11 cellular contexts compared by ENCODE assay signal in the genomic region with DNA sequence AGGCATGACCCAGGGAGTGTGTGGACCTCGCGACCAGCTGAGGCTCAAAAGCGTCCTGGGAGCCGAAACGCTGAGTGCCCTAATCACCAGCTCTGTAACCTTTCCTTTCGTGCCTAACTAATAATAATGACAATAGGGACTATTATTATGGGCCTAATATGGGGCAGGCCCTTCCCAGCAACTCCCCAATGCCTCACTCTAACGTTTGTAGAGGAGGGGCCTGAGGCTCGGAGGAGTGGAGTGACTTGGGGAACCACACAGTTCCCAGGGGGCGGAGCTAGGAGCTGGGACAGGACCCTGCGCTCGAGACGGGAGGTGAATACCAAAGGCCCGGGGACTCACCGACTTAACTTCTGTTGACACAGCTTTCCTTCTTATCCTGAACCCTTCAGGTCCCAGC. TPM values are rescaled to one million over a fixed set of nuclear protein-coding genes. Genes with fewer than 3 reads are reported as not detected.
A peak's percentile ranks its signal among the peaks of the same experiment; 100 is the strongest.
DNase-seq lines count a peak whose midpoint lies in the region; ATAC-seq and TF ChIP-seq lines count a peak whose summit lies in the region.
"Had no signal": no experiment of that assay in that cellular context is flagged by ENCODE, and none has a peak within 500 bp of the region (broad histone marks: within the 10 kb centered on the region; RNA-seq: fewer than 3 reads in every experiment).

No MANE protein-coding gene starts in this region.

- H2BK120ac ChIP-seq in neuronal stem cell (ENCODE audit: low read depth, low read length): no peak overlapping the region

- H2BK5ac ChIP-seq in neuronal stem cell (ENCODE audit: low read length): peak overlapping the region; percentile 69

- H3K4ac ChIP-seq in neuronal stem cell (ENCODE audit: low read length): no peak overlapping the region

- H3K4me3 ChIP-seq in HUES6 (ENCODE audit: low read depth, low read length): peak overlapping the region; percentile 74; the same call in 1 of the 2 replicates
- no peak overlapping the region for H3K4me3 ChIP-seq in coronary artery
- H3K4me3 ChIP-seq in neuronal stem cell (ENCODE audit: low read length in 2 of 2): peak overlapping the region; percentile 81 to 99

- peak overlapping the region; percentile 41 for H3K27ac Mint-ChIP-seq in activated CD4-positive, alpha-beta T cell treated with anti-CD3 and anti-CD28 coated beads, Interleukin-2, amount 10 ng/mL, durations not matched to agents 7 days and 5 days
- no peak overlapping the region for H3K27ac Mint-ChIP-seq in activated CD4-positive, alpha-beta T cell treated with anti-CD3 and anti-CD28 coated beads for 36 hours

- H2BK15ac ChIP-seq in neuronal stem cell (ENCODE audit: low read length): no peak overlapping the region

- H3K4me1 Mint-ChIP-seq in activated CD4-positive, alpha-beta T cell treated with anti-CD3 and anti-CD28 coated beads, Interleukin-2, amount 10 ng/mL, durations not matched to agents 7 days and 5 days: peaks cover 21% of the 10 kb centered on the region
- H3K4me1 Mint-ChIP-seq in activated CD4-positive, alpha-beta T cell treated with anti-CD3 and anti-CD28 coated beads for 36 hours: peaks cover 7% of the 10 kb centered on the region

- H3K4me1 ChIP-seq in HUES6 (ENCODE audit: control insufficient read depth, insufficient read depth, low read length): peaks cover 8% of the 10 kb centered on the region; the same call in 1 of the 2 replicates
- H3K4me1 ChIP-seq in neuronal stem cell (ENCODE audit: control insufficient read depth in 2 of 2, insufficient read depth in 1 of 2, low read depth in 1 of 2, low read length in 2 of 2): peaks cover 19 to 22% of the 10 kb centered on the region in 2 donors

- no CpG with 5 or more reads among the region's 14 CpGs for WGBS in neuronal stem cell (ENCODE audit: extremely low coverage in 2 of 2, insufficient read length in 2 of 2, insufficient replicate concordance in 1 of 2), 2 donors

- DNase-seq in activated CD4-positive, alpha-beta T cell treated with anti-CD3 and anti-CD28 coated beads, Interleukin-2, amount 10 ng/mL, durations not matched to agents 7 days and 5 days: no peak
- DNase-seq in activated CD4-positive, alpha-beta T cell treated with anti-CD3 and anti-CD28 coated beads for 36 hours: no peak
- DNase-seq in coronary artery (ENCODE audit: low spot score) (peak; percentile 73), neuronal stem cell (ENCODE audit: low spot score) (peak; percentile 86), caudate nucleus (lab: John Stamatoyannopoulos, UW) (no peak)
- no peak for DNase-seq in stimulated activated CD4-positive, alpha-beta T cell treated with anti-CD3 and anti-CD28 coated beads, Interleukin-4, amount 100 ng/mL, for 1 hour
- DNase-seq: NCI-H1694, testis had no signal

- no peak overlapping the region for H4K91ac ChIP-seq in neuronal stem cell (ENCODE audit: low read depth, low read length, poor library complexity)

- H4K8ac ChIP-seq in neuronal stem cell (ENCODE audit: low read depth, low read length): no peak overlapping the region

- no peak for ATAC-seq in activated CD4-positive, alpha-beta T cell treated with anti-CD3 and anti-CD28 coated beads for 36 hours
- ATAC-seq in GM21576 (IDR thresholded peaks at IDR 0.05; ENCODE audit: unreplicated experiment): no peak

- H2AK5ac ChIP-seq in neuronal stem cell (ENCODE audit: low read depth, low read length): peak overlapping the region; percentile 96

- H3K27me3 ChIP-seq in HUES6 (ENCODE audit: control insufficient read depth, insufficient read depth, low read length): peaks cover 72% of the 10 kb centered on the region
- H3K27me3 ChIP-seq in neuronal stem cell (ENCODE audit: control insufficient read depth in 3 of 3, insufficient read depth in 3 of 3, low read depth in 1 of 3, low read length in 3 of 3): peaks cover 0 to 12% (median 5%) of the 10 kb centered on the region in 3 experiments
- H3K27me3 ChIP-seq: ovary, testis had no signal

- no peak overlapping the region for H2BK12ac ChIP-seq in neuronal stem cell (ENCODE audit: low read length)

- POLR2A ChIA-PET in activated CD4-positive, alpha-beta T cell treated with anti-CD3 and anti-CD28 coated beads, Interleukin-2, amount 10 ng/mL, durations not matched to agents 7 days and 5 days (lab: Charles Lee): interaction anchor here (0.5 kb wide), 2 partner anchors 19 to 280 kb away, joined by 3 read pairs; no protein-coding TSS in a partner anchor
- POLR2A ChIA-PET in activated CD4-positive, alpha-beta T cell treated with anti-CD3 and anti-CD28 coated beads for 36 hours (lab: Charles Lee): interaction anchor here (0.6 kb wide), 1 partner anchor 649 kb away, joined by 3 read pairs; no protein-coding TSS in a partner anchor

- no peak overlapping the region for H3K23ac ChIP-seq in neuronal stem cell (ENCODE audit: low read depth, low read length, poor library complexity)

- H3K14ac ChIP-seq in neuronal stem cell (ENCODE audit: low read length): no peak overlapping the region

- no peaks in the 10 kb centered on the region for H3K9me3 Mint-ChIP-seq in activated CD4-positive, alpha-beta T cell treated with anti-CD3 and anti-CD28 coated beads, Interleukin-2, amount 10 ng/mL, durations not matched to agents 7 days and 5 days
- H3K9me3 Mint-ChIP-seq in activated CD4-positive, alpha-beta T cell treated with anti-CD3 and anti-CD28 coated beads for 36 hours (ENCODE audit: low read depth): no peaks in the 10 kb centered on the region

- H3K27me3 Mint-ChIP-seq in activated CD4-positive, alpha-beta T cell treated with anti-CD3 and anti-CD28 coated beads, Interleukin-2, amount 10 ng/mL, durations not matched to agents 7 days and 5 days: peaks cover 4% of the 10 kb centered on the region
- no peaks in the 10 kb centered on the region for H3K27me3 Mint-ChIP-seq in activated CD4-positive, alpha-beta T cell treated with anti-CD3 and anti-CD28 coated beads for 36 hours

- TF ChIP-seq CTCF in coronary artery (IDR thresholded peaks at IDR 0.05): no peak

- H3K18ac ChIP-seq in neuronal stem cell (ENCODE audit: low read length): peak overlapping the region; percentile 96

- intact Hi-C loops in activated CD4-positive, alpha-beta T cell treated with anti-CD3 and anti-CD28 coated beads for 36 hours (cut with DNase I, micrococcal nuclease): loop anchor here (1.0 to 10.0 kb wide), 8 partner anchors 23 to 708 kb away; a partner anchor contains a TSS

- peak overlapping the region; percentile 78 for H2AFZ ChIP-seq in neuronal stem cell (ENCODE audit: low read length)

- peak overlapping the region; percentile 27 for H3K4me3 Mint-ChIP-seq in activated CD4-positive, alpha-beta T cell treated with anti-CD3 and anti-CD28 coated beads, Interleukin-2, amount 10 ng/mL, durations not matched to agents 7 days and 5 days
- no peak overlapping the region for H3K4me3 Mint-ChIP-seq in activated CD4-positive, alpha-beta T cell treated with anti-CD3 and anti-CD28 coated beads for 36 hours

- H3K27ac ChIP-seq in HUES6 (ENCODE audit: low read depth, low read length) (no peak overlapping the region), coronary artery (no peak overlapping the region), neuronal stem cell (replicated peaks; ENCODE audit: low read length) (peak overlapping the region; percentile 65), caudate nucleus (ENCODE audit: low read depth, low read length) (no peak overlapping the region)
- H3K27ac ChIP-seq: ovary, testis had no signal

- H3K9me3 ChIP-seq in HUES6 (ENCODE audit: control insufficient read depth, insufficient read depth, low read depth, low read length) (no peaks in the 10 kb centered on the region), neuronal stem cell (replicated peaks in 1 of 2; ENCODE audit: control insufficient read depth in 2 of 2, insufficient read depth in 1 of 2, low read depth in 1 of 2, low read length in 2 of 2) (no peaks in the 10 kb centered on the region)
- H3K9me3 ChIP-seq: ovary, testis had no signal

- H3K36me3 Mint-ChIP-seq in activated CD4-positive, alpha-beta T cell treated with anti-CD3 and anti-CD28 coated beads, Interleukin-2, amount 10 ng/mL, durations not matched to agents 7 days and 5 days (ENCODE audit: low read depth): no peaks in the 10 kb centered on the region
- H3K36me3 Mint-ChIP-seq in activated CD4-positive, alpha-beta T cell treated with anti-CD3 and anti-CD28 coated beads for 36 hours (ENCODE audit: low read depth): no peaks in the 10 kb centered on the region

- CTCF ChIA-PET in activated CD4-positive, alpha-beta T cell treated with anti-CD3 and anti-CD28 coated beads, Interleukin-2, amount 10 ng/mL, durations not matched to agents 7 days and 5 days (lab: Charles Lee): interaction anchor here (1.3 to 2.2 kb wide), 3 partner anchors 10 to 386 kb away, joined by 3 to 8 read pairs (median 4); no protein-coding TSS in a partner anchor
- CTCF ChIA-PET in activated CD4-positive, alpha-beta T cell treated with anti-CD3 and anti-CD28 coated beads for 36 hours (lab: Charles Lee): interaction anchor here (0.5 to 1.6 kb wide), 2 partner anchors 45 to 435 kb away, joined by 3 to 5 read pairs; no protein-coding TSS in a partner anchor

- H3K9ac ChIP-seq in HUES6 (ENCODE audit: low read length) (no peak overlapping the region), neuronal stem cell (ENCODE audit: low read depth, low read length, poor library complexity) (no peak overlapping the region)

- H3K4me2 ChIP-seq in neuronal stem cell (ENCODE audit: insufficient read depth, low read length, poor library complexity, severe bottlenecking): peak overlapping the region; percentile 91

- peaks cover 8% of the 10 kb centered on the region for H3K79me1 ChIP-seq in neuronal stem cell (ENCODE audit: low read depth, low read length)

- H3K36me3 ChIP-seq in HUES6 (ENCODE audit: control insufficient read depth, insufficient read depth, low read length): no peaks in the 10 kb centered on the region
- H3K36me3 ChIP-seq in neuronal stem cell (replicated peaks in 1 of 2; ENCODE audit: control insufficient read depth in 2 of 2, insufficient read depth in 2 of 2, low read length in 2 of 2): no peaks in the 10 kb centered on the region
- H3K36me3 ChIP-seq: ovary had no signal

RNA-seq across cellular contexts. Expression of a gene that starts 0.9 kb away (rescaled TPM):
- 1 to 10 TPM; 1.8 to 2.3 TPM for total RNA-seq in activated CD4-positive, alpha-beta T cell treated with anti-CD3 and anti-CD28 coated beads, Interleukin-2, amount 10 ng/mL, durations not matched to agents 7 days and 5 days
- total RNA-seq in activated CD4-positive, alpha-beta T cell treated with anti-CD3 and anti-CD28 coated beads for 36 hours: 1 to 10 TPM; 2.6 to 2.8 TPM
- 15.9 TPM for polyA plus RNA-seq in neuronal stem cell (2013, experiment 1 of 2)
- polyA plus RNA-seq in neuronal stem cell (2013, experiment 2 of 2): 15.2 TPM

Comparison
In these comparisons a context has a peak if more than half of its experiments do, and no peak if none do; other contexts are left out.
1. DNase-seq: peak in coronary artery (single experiment) and neuronal stem cell (single experiment); none in activated CD4-positive, alpha-beta T cell treated with anti-CD3 and anti-CD28 coated beads, Interleukin-2, amount 10 ng/mL, durations not matched to agents 7 days and 5 days (single experiment), activated CD4-positive, alpha-beta T cell treated with anti-CD3 and anti-CD28 coated beads for 36 hours (single experiment), stimulated activated CD4-positive, alpha-beta T cell treated with anti-CD3 and anti-CD28 coated beads, Interleukin-4, amount 100 ng/mL, for 1 hour (single experiment) and caudate nucleus (0 of 61).